ENCODE assay signal across 23 cellular contexts in genomic region chr11:116413861-116414260, GRCh38.
DNase-seq lines count a peak whose midpoint lies in the region; ATAC-seq lines count a peak whose summit lies in the region.
"Had no signal": no experiment of that assay in that cellular context is flagged by ENCODE, and none has a peak within 500 bp of the region (broad histone marks: within the 10 kb centered on the region; RNA-seq: fewer than 3 reads in every experiment).

No MANE protein-coding gene starts in this region.

- H3K27ac ChIP-seq in mesodermal cell (ENCODE audit: low read depth, low read length, severe bottlenecking) = peak overlapping the region; percentile 57
- H3K27ac ChIP-seq: tibial artery had no signal

- H3K36me3 ChIP-seq in mesodermal cell (ENCODE audit: control insufficient read depth, insufficient read depth, low read length) = no peaks in the 10 kb centered on the region
- H3K36me3 ChIP-seq: tibial artery had no signal

- H3K4me1 ChIP-seq in mesodermal cell (ENCODE audit: control insufficient read depth, insufficient read depth, low read length, poor library complexity, severe bottlenecking) = peaks cover 16% of the 10 kb centered on the region
- H3K4me1 ChIP-seq: tibial artery had no signal

- DNase-seq in DMS153 (lab: John Stamatoyannopoulos, UW) = peak; percentile 82
- DNase-seq in NCI-H1092 treated with DMSO at 0.1 percent for 48 hours (lab: John Stamatoyannopoulos, UW) = peak; percentile 50
- DNase-seq in NCI-H510A treated with DMSO at 0.1 percent for 48 hours (lab: John Stamatoyannopoulos, UW) = peak; percentile 60
- no peak for DNase-seq in putamen (ENCODE audit: low spot score)
- DNase-seq in stimulated activated CD4-positive, alpha-beta T cell treated with anti-CD3 and anti-CD28 coated beads, Interleukin-4, amount 100 ng/mL, for 24 hours = no peak
- DNase-seq in OCI-M1 (lab: John Stamatoyannopoulos, UW) = no peak
- DNase-seq: activated CD4-positive, alpha-beta T cell treated with anti-CD3 and anti-CD28 coated beads for 48 hours; activated CD8-positive, alpha-beta memory T cell treated with anti-CD3 and anti-CD28 coated beads, Interleukin-2, amount 10 ng/mL, durations not matched to agents 7 days and 5 days; CD4-positive, CD25-positive, alpha-beta regulatory T cell; DND-41; H7; Karpas-422; kidney glomerular epithelial cell; naive thymus-derived CD4-positive, alpha-beta T cell; NCI-H524 treated with DMSO at 0.1 percent for 48 hours; PC-3; posterior cingulate gyrus; SHP77 treated with DMSO at 0.1 percent for 48 hours; tibial artery had no signal

- ATAC-seq in GM21619 (IDR thresholded peaks at IDR 0.05; ENCODE audit: unreplicated experiment) = no peak
- ATAC-seq: activated CD8-positive, alpha-beta memory T cell treated with anti-CD3 and anti-CD28 coated beads, Interleukin-2, amount 10 ng/mL, durations not matched to agents 7 days and 5 days; activated naive CD4-positive, alpha-beta T cell treated with anti-CD3 and anti-CD28 coated beads, Interleukin-2, amount 50 U/mL, for 72 hours; naive thymus-derived CD4-positive, alpha-beta T cell; PC-3; stimulated activated memory B cell treated with anti-CD40 and anti-IgM and Interleukin-4, amounts not matched to agents 10 μg/mL and 1 μg/mL and 100 μg/mL, for 72 hours had no signal

- H3K4me3 ChIP-seq in mesodermal cell (ENCODE audit: extremely low read depth, insufficient read depth, low read length, poor library complexity, severe bottlenecking) = no peak overlapping the region
- H3K4me3 ChIP-seq: tibial artery had no signal

- H3K9me3 ChIP-seq in mesodermal cell (ENCODE audit: control insufficient read depth, low read length) = no peaks in the 10 kb centered on the region
- H3K9me3 ChIP-seq: tibial artery had no signal

Comparison
In these comparisons a context has a peak if more than half of its experiments do, and no peak if none do; other contexts are left out.
1. DNase-seq: peak in DMS153 (single experiment), NCI-H1092 treated with DMSO at 0.1 percent for 48 hours (single experiment) and NCI-H510A treated with DMSO at 0.1 percent for 48 hours (single experiment); none in putamen (single experiment), stimulated activated CD4-positive, alpha-beta T cell treated with anti-CD3 and anti-CD28 coated beads, Interleukin-4, amount 100 ng/mL, for 24 hours (single experiment) and OCI-M1 (single experiment).